1 cellular context compared by ENCODE assay signal in the genomic region with DNA sequence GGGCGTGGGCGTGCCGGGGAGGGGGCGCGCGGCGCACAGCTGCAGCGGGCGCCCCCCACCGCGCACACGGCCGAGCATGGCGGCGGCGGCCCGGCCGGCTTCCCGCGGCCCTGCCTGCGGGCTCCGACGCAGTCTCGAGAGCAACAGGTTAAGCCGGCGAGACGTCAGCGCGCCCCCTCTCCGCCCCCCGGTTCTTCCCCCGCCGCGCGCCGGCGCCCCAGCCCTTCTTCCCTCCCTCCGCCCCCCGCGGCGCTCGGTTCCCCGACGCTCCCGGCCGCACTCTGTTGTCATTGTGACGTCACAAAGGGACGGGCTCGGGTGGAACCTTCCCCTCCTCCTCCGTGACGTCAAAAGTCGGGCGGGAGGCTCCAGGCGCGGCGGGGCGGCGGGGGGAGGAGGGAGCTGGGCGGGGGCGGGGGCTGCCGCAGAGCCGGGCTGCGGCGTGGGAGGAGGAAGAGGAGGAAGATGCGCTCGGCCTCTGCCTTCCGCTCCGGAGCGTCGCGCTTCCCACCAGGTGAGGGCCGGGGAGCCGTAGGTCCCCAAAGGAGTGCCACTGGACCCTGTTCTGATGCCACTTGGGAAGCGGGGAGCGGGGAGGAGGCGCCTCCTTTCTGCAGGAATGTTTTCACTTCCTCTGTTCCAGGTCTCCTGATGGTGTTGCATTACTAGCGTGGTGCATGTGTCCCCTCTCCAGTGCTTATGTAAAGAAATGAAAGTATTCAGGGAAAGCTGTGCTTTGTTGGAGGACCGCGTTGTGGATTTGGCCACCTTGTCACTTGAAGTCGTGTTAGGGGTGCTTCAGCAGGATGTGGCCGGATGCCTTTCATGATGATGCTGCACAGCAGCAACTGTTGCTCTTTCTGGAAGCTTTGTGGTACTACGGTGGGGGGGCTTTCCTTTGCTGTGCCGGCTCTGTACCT.
TF ChIP-seq lines count a peak whose summit lies in the region.

No MANE protein-coding gene starts in this region.

TF ChIP-seq in HepG2, 621 proteins besides CTCF, POLR2A, EP300 and RAD21 (continued from another document and continues in another):
- TF ChIP-seq, protein P1, sequence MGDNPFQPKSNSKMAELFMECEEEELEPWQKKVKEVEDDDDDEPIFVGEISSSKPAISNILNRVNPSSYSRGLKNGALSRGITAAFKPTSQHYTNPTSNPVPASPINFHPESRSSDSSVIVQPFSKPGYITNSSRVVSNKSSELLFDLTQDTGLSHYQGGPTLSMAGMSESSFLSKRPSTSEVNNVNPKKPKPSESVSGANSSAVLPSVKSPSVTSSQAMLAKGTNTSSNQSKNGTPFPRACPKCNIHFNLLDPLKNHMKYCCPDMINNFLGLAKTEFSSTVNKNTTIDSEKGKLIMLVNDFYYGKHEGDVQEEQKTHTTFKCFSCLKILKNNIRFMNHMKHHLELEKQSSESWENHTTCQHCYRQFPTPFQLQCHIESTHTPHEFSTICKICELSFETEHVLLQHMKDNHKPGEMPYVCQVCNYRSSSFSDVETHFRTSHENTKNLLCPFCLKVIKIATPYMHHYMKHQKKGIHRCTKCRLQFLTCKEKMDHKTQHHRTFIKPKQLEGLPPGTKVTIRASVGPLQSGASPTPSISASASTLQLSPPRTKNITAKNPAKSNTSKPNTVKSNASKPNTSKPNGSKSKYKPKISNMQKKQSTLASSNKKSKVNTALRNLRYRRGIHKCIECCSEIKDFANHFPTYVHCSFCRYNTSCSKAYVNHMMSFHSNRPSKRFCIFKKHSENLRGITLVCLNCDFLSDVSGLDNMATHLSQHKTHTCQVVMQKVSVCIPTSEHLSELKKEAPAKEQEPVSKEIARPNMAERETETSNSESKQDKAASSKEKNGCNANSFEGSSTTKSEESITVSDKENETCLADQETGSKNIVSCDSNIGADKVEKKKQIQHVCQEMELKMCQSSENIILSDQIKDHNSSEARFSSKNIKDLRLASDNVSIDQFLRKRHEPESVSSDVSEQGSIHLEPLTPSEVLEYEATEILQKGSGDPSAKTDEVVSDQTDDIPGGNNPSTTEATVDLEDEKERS (CRISPR knock-in tag; IDR thresholded peaks at IDR 0.05), result no peak
- TF ChIP-seq ZFP36L2 (CRISPR knock-in tag; IDR thresholded peaks at IDR 0.05) (no peak), ZNF101 (CRISPR knock-in tag; IDR thresholded peaks at IDR 0.05; ENCODE audit: borderline replicate concordance, low read depth) (no peak), TRIM24 (CRISPR knock-in tag; IDR thresholded peaks at IDR 0.05) (no peak), SNAPC2 (CRISPR knock-in tag; IDR thresholded peaks at IDR 0.05) (no peak), NR1H2 (CRISPR knock-in tag; IDR thresholded peaks at IDR 0.05; ENCODE audit: borderline replicate concordance, low read depth) (no peak), SP2 (CRISPR knock-in tag; IDR thresholded peaks at IDR 0.05) (no peak), ZNF367 (CRISPR knock-in tag; IDR thresholded peaks at IDR 0.05; ENCODE audit: borderline replicate concordance) (no peak), HOXA5 (CRISPR knock-in tag; IDR thresholded peaks at IDR 0.05) (no peak), MED13 (CRISPR knock-in tag; IDR thresholded peaks at IDR 0.05) (no peak), MIER2 (CRISPR knock-in tag; IDR thresholded peaks at IDR 0.05) (no peak), CBX2 (IDR thresholded peaks at IDR 0.05; ENCODE audit: low read depth, low read length) (no peak), CBX2 (CRISPR knock-in tag; IDR thresholded peaks at IDR 0.05; ENCODE audit: low read depth) (no peak), SNRNP70 (IDR thresholded peaks at IDR 0.05; ENCODE audit: low read depth, low read length) (no peak), TOE1 (CRISPR knock-in tag; IDR thresholded peaks at IDR 0.05) (no peak), ZNF12 (CRISPR knock-in tag; IDR thresholded peaks at IDR 0.05) (no peak), MAFF (IDR thresholded peaks at IDR 0.05; ENCODE audit: low read depth, low read length) (no peak), ZNF761 (CRISPR knock-in tag; conservative IDR thresholded peaks at IDR 0.05) (no peak), GPN1 (CRISPR knock-in tag; IDR thresholded peaks at IDR 0.05; ENCODE audit: borderline replicate concordance) (no peak), FIP1L1 (IDR thresholded peaks at IDR 0.05; ENCODE audit: borderline replicate concordance, insufficient read depth, low read depth, low read length) (no peak), ZNF841 (CRISPR knock-in tag; IDR thresholded peaks at IDR 0.05; ENCODE audit: borderline replicate concordance) (no peak), ZNF563 (CRISPR knock-in tag; IDR thresholded peaks at IDR 0.05) (no peak), ZMYM3 (CRISPR knock-in tag; IDR thresholded peaks at IDR 0.05) (peak; percentile 30; the same call in 1 of the 2 replicates), IKZF4 (CRISPR knock-in tag; IDR thresholded peaks at IDR 0.05; ENCODE audit: borderline replicate concordance, low read depth, not compliant biosample characterization) (no peak), ZNF317 (CRISPR knock-in tag; IDR thresholded peaks at IDR 0.05) (0 out of 2 replicates have a peak, but pooled peaks have one; percentile 45), STAT5B (CRISPR knock-in tag; IDR thresholded peaks at IDR 0.05) (no peak), ZNF451 (CRISPR knock-in tag; IDR thresholded peaks at IDR 0.05) (no peak), MATR3 (CRISPR knock-in tag; IDR thresholded peaks at IDR 0.05) (no peak), NR2F2 (IDR thresholded peaks at IDR 0.05; ENCODE audit: borderline replicate concordance, low read depth) (no peak), KAT2B (IDR thresholded peaks at IDR 0.05; ENCODE audit: borderline replicate concordance, low read depth, low read length) (no peak), RARG (CRISPR knock-in tag; IDR thresholded peaks at IDR 0.05; ENCODE audit: low read depth) (no peak), ZNF354B (CRISPR knock-in tag; IDR thresholded peaks at IDR 0.05) (no peak), POLR2AphosphoS2 (IDR thresholded peaks at IDR 0.05; ENCODE audit: low read depth, low read length) (no peak), ZC3H13 (CRISPR knock-in tag; IDR thresholded peaks at IDR 0.05) (0 out of 2 replicates have a peak, but pooled peaks have one; percentile 58), RELA (CRISPR knock-in tag; IDR thresholded peaks at IDR 0.05) (no peak), ZNF343 (CRISPR knock-in tag; IDR thresholded peaks at IDR 0.05) (peak; percentile 45; the same call in 1 of the 2 replicates), ZNF558 (CRISPR knock-in tag; IDR thresholded peaks at IDR 0.05; ENCODE audit: borderline replicate concordance) (no peak), TBL1XR1 (IDR thresholded peaks at IDR 0.05; ENCODE audit: borderline replicate concordance, low read length, partially characterized antibody) (no peak)
- TF ChIP-seq, protein P2, sequence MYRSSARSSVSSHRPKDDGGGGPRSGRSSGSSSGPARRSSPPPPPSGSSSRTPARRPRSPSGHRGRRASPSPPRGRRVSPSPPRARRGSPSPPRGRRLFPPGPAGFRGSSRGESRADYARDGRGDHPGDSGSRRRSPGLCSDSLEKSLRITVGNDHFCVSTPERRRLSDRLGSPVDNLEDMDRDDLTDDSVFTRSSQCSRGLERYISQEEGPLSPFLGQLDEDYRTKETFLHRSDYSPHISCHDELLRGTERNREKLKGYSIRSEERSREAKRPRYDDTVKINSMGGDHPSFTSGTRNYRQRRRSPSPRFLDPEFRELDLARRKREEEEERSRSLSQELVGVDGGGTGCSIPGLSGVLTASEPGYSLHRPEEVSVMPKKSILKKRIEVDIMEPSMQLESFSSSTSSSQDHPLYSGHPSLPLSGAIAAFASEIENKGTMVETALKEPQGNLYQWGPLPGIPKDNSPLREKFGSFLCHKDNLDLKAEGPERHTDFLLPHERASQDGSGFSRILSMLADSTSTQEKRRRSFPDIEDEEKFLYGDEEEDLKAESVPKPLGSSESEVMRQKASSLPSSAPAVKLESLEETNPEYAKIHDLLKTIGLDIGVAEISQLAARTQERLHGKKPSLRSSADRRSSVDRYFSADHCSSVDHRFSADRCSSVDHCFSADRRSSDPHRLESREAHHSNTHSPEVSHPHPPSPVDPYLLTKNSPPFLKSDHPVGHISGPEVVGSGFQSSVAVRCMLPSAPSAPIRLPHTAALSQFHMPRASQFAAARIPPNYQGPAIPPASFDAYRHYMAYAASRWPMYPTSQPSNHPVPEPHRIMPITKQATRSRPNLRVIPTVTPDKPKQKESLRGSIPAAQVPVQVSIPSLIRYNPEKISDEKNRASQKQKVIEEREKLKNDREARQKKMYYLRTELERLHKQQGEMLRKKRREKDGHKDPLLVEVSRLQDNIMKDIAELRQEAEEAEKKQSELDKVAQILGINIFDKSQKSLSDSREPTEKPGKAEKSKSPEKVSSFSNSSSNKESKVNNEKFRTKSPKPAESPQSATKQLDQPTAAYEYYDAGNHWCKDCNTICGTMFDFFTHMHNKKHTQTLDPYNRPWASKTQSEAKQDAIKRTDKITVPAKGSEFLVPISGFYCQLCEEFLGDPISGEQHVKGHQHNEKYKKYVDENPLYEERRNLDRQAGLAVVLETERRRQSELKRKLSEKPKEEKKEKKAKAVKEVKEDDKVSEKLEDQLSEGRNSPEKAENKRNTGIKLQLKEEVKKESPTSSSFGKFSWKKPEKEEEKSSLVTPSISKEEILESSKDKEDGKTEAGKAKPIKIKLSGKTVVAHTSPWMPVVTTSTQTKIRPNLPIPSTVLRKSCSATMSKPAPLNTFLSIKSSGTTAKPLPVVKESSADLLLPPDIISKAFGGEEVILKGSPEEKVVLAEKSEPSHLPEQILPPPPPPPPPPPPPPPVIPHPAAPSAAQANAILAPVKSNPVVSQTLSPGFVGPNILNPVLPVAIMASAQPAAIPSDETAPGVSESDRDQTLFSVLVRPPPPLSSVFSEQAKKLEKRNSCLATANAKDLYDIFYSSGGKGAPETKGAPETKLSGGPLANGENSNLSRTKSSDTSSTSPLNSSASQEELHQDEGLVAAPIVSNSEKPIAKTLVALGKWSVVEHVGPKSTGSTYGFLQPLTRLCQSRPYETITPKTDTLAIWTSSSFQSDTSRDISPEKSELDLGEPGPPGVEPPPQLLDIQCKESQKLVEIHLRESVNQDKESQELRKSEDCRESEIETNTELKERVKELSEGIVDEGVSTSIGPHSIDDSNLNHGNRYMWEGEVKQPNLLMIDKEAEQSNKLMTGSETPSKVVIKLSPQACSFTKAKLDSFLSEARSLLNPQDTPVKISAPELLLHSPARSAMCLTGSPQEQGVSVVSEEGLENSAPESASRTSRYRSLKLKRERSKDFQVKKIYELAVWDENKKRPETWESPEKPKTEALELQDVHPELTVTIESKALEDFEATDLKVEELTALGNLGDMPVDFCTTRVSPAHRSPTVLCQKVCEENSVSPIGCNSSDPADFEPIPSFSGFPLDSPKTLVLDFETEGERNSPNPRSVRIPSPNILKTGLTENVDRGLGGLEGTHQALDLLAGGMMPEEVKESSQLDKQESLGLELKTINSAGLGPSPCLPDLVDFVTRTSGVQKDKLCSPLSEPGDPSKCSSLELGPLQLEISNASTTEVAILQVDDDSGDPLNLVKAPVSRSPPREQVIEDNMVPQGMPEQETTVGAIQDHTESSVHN (CRISPR knock-in tag; IDR thresholded peaks at IDR 0.05), result no peak
- TF ChIP-seq, protein P3, sequence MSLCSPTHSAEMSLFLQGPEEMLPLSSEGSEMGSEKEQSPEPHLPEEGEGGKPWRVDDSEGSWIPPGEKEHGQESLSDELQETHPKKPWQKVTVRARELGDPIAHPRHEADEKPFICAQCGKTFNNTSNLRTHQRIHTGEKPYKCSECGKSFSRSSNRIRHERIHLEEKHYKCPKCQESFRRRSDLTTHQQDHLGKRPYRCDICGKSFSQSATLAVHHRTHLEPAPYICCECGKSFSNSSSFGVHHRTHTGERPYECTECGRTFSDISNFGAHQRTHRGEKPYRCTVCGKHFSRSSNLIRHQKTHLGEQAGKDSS (CRISPR knock-in tag; IDR thresholded peaks at IDR 0.05; ENCODE audit: borderline replicate concordance, low read depth), result peak; percentile 42; the same call in 1 of the 2 replicates
- TF ChIP-seq, protein P4, sequence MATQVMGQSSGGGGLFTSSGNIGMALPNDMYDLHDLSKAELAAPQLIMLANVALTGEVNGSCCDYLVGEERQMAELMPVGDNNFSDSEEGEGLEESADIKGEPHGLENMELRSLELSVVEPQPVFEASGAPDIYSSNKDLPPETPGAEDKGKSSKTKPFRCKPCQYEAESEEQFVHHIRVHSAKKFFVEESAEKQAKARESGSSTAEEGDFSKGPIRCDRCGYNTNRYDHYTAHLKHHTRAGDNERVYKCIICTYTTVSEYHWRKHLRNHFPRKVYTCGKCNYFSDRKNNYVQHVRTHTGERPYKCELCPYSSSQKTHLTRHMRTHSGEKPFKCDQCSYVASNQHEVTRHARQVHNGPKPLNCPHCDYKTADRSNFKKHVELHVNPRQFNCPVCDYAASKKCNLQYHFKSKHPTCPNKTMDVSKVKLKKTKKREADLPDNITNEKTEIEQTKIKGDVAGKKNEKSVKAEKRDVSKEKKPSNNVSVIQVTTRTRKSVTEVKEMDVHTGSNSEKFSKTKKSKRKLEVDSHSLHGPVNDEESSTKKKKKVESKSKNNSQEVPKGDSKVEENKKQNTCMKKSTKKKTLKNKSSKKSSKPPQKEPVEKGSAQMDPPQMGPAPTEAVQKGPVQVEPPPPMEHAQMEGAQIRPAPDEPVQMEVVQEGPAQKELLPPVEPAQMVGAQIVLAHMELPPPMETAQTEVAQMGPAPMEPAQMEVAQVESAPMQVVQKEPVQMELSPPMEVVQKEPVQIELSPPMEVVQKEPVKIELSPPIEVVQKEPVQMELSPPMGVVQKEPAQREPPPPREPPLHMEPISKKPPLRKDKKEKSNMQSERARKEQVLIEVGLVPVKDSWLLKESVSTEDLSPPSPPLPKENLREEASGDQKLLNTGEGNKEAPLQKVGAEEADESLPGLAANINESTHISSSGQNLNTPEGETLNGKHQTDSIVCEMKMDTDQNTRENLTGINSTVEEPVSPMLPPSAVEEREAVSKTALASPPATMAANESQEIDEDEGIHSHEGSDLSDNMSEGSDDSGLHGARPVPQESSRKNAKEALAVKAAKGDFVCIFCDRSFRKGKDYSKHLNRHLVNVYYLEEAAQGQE (IDR thresholded peaks at IDR 0.05; ENCODE audit: borderline replicate concordance in 1 of 2, low read depth in 1 of 2, low read length in 2 of 2), result no peak
- TF ChIP-seq, protein P5, sequence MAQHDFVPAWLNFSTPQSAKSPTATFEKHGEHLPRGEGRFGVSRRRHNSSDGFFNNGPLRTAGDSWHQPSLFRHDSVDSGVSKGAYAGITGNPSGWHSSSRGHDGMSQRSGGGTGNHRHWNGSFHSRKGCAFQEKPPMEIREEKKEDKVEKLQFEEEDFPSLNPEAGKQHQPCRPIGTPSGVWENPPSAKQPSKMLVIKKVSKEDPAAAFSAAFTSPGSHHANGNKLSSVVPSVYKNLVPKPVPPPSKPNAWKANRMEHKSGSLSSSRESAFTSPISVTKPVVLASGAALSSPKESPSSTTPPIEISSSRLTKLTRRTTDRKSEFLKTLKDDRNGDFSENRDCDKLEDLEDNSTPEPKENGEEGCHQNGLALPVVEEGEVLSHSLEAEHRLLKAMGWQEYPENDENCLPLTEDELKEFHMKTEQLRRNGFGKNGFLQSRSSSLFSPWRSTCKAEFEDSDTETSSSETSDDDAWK (CRISPR knock-in tag; IDR thresholded peaks at IDR 0.05), result no peak
- TF ChIP-seq, protein P6, sequence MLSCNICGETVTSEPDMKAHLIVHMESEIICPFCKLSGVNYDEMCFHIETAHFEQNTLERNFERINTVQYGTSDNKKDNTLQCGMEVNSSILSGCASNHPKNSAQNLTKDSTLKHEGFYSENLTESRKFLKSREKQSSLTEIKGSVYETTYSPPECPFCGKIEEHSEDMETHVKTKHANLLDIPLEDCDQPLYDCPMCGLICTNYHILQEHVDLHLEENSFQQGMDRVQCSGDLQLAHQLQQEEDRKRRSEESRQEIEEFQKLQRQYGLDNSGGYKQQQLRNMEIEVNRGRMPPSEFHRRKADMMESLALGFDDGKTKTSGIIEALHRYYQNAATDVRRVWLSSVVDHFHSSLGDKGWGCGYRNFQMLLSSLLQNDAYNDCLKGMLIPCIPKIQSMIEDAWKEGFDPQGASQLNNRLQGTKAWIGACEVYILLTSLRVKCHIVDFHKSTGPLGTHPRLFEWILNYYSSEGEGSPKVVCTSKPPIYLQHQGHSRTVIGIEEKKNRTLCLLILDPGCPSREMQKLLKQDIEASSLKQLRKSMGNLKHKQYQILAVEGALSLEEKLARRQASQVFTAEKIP (CRISPR knock-in tag; IDR thresholded peaks at IDR 0.05; ENCODE audit: borderline replicate concordance), result no peak
